ENCODE assay signal across 1 cellular context in genomic region chr3:60393946-60394345, GRCh38.
TF ChIP-seq lines count a peak whose summit lies in the region.

No MANE protein-coding gene starts in this region.

TF ChIP-seq in GM23338, 12 proteins besides CTCF, POLR2A, EP300 and RAD21 (continued from another document):
- no peak for TF ChIP-seq ZNF462 (CRISPR knock-in tag; IDR thresholded peaks at IDR 0.05)
- no peak for TF ChIP-seq ZNF331 (CRISPR knock-in tag; IDR thresholded peaks at IDR 0.05; ENCODE audit: low read depth)
- no peak for TF ChIP-seq CREB1 (CRISPR knock-in tag; IDR thresholded peaks at IDR 0.05; ENCODE audit: low read depth)
- TF ChIP-seq NANOG (IDR thresholded peaks at IDR 0.05; ENCODE audit: borderline replicate concordance): no peak
- no peak for TF ChIP-seq POLR2AphosphoS5 (IDR thresholded peaks at IDR 0.05; ENCODE audit: low read depth)
TF ChIP-seq in GM23338: peak in this region for 0.
